In the genomic region with DNA sequence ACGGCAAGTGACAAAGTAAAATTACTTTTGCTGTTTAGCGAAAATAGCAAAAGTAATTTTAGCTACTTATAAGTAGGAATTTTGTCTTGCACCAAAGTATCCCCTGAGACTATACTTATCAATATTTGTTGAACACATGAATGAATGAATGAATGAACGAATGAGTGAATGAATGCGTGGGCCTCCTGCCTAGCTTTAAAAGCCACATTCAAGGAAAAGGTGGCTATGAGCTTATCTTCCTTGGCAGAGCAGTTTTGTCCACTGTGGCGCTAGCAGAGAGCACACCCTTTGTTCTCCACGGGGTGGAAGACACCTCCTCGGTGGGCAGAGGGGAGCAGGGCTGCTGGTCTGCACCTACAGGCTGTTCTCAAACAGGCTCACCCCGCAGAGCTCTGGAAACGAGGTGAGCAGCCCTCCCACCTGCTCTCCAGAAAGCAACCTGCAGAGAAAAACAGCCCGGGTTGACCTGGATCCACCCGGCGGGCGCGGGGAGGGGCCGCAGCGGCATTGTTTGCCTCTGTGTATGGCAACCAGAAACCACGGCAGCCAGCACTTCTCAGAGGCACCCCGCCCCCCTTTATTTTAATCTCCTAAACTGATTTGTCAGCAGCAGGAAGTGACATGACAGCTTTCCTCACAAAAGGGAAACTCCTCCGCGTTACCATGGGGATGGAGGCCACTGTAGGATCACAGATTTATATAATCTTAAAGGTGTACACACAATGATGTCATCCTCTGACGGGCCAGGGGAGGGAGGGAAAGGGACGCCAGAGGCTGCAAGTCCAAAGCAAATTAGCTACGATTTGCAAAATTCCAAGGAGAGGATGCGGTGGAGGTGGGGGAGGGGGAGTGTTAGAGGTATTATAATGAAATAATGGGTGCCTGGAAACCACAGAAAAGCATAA, we compare ENCODE assay signal across 1 cellular context.
A peak's percentile ranks its signal among the peaks of the same experiment; 100 is the strongest.
TF ChIP-seq lines count a peak whose summit lies in the region.

No MANE protein-coding gene starts in this region.

TF ChIP-seq in HEK293, 187 proteins besides CTCF, POLR2A, EP300 and RAD21 (continued from another document):
- TF ChIP-seq BCL6B (tag by site-specific recombination; IDR thresholded peaks at IDR 0.05) (no peak), ZNF341 (tag by site-specific recombination; IDR thresholded peaks at IDR 0.05; ENCODE audit: low read depth) (peak; percentile 98), ZNF155 (tag by site-specific recombination; IDR thresholded peaks at IDR 0.05) (no peak), BCL11B (tag by site-specific recombination; IDR thresholded peaks at IDR 0.05; ENCODE audit: low read depth) (no peak), ZNF48 (tag by site-specific recombination; IDR thresholded peaks at IDR 0.05) (no peak), ZNF416 (tag by site-specific recombination; IDR thresholded peaks at IDR 0.05) (no peak), ZFP3 (tag by site-specific recombination; IDR thresholded peaks at IDR 0.05; ENCODE audit: low read depth) (no peak), RBAK (tag by site-specific recombination; IDR thresholded peaks at IDR 0.05) (no peak), ZNF629 (tag by site-specific recombination; IDR thresholded peaks at IDR 0.05) (peak; percentile 98), ZNF24 (tag by site-specific recombination; IDR thresholded peaks at IDR 0.05) (peak; percentile 96), KLF8 (tag by site-specific recombination; IDR thresholded peaks at IDR 0.05) (no peak; the same call in 1 of the 2 replicates), ZNF692 (tag by site-specific recombination; IDR thresholded peaks at IDR 0.05) (peak; percentile 72), TSHZ1 (tag by site-specific recombination; IDR thresholded peaks at IDR 0.05; ENCODE audit: borderline replicate concordance) (peak; percentile 91; the same call in 1 of the 2 replicates), PRDM1 (tag by site-specific recombination; IDR thresholded peaks at IDR 0.05) (peak; percentile 86), KLF10 (tag by site-specific recombination; IDR thresholded peaks at IDR 0.05) (peak; percentile 80), ZIC2 (tag by site-specific recombination; IDR thresholded peaks at IDR 0.05) (peak; percentile 94), ZNF366 (tag by site-specific recombination; conservative IDR thresholded peaks at IDR 0.05) (peak; percentile 94), KLF7 (tag by site-specific recombination; IDR thresholded peaks at IDR 0.05; ENCODE audit: borderline replicate concordance) (no peak)
